ENCODE assay signal across 27 cellular contexts in the genomic region with DNA sequence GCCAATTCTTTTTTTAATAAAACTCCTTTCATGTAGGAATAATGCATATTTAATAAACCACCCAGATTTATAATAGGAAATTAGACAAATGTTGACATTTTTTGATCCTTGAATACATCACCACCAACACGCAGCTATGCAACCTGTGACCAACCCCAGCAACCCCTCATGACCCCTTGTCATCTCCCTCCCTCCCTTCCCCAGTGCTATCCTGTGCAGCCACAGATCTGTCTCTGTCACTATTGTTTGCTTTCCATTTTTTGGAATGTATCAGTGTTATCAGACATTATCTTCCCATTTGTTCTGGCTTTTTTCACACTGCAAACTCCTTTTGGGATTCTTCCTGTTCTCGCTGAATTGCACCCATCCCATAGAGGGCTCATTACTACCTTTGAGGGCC.
"Had no signal": no experiment of that assay in that cellular context is flagged by ENCODE, and none has a peak within 500 bp of the region (broad histone marks: within the 10 kb centered on the region; RNA-seq: fewer than 3 reads in every experiment).

No MANE protein-coding gene starts in this region.

- H3K36me3 ChIP-seq: colonic mucosa, esophagus squamous epithelium, heart right ventricle, left lung, ovary, sigmoid colon, tibial artery had no signal

- H3K9me3 Mint-ChIP-seq: dendritic cell treated with granulocyte-macrophage colony-stimulating factor and Interleukin-4, amounts not matched to agents 40 ng/mL and 50 ng/mL, for 4 days; natural killer cell; stimulated activated effector memory CD8-positive, alpha-beta T cell treated with anti-CD3 and anti-CD28 coated beads, Interleukin-12 subunit alpha, Interleukin-12 subunit beta, amount 100 ng/mL, for 72 hours; type B pancreatic cell had no signal

- H3K27ac Mint-ChIP-seq: dendritic cell treated with granulocyte-macrophage colony-stimulating factor and Interleukin-4, amounts not matched to agents 40 ng/mL and 50 ng/mL, for 4 days; natural killer cell; stimulated activated effector memory CD8-positive, alpha-beta T cell treated with anti-CD3 and anti-CD28 coated beads, Interleukin-12 subunit alpha, Interleukin-12 subunit beta, amount 100 ng/mL, for 72 hours; type B pancreatic cell had no signal

- H3K4me1 ChIP-seq: colonic mucosa, esophagus squamous epithelium, heart right ventricle, left lung, psoas muscle, sigmoid colon, testis, tibial artery had no signal

- H3K4me3 ChIP-seq: colonic mucosa, esophagus squamous epithelium, heart right ventricle, left lung, ovary, psoas muscle, sigmoid colon, testis, tibial artery had no signal

- DNase-seq: colonic mucosa; effector memory CD4-positive, alpha-beta T cell; esophagus squamous epithelium; foreskin melanocyte; glutamatergic neuron; heart right ventricle; hippocampal formation; left cardiac atrium; mesendoderm; midbrain; natural killer cell; occipital lobe; ovary; posterior cingulate gyrus; psoas muscle; right cardiac atrium; sigmoid colon; stimulated activated CD4-positive, alpha-beta T cell treated with anti-CD3 and anti-CD28 coated beads, Interleukin-2, amount 100 ng/mL, for 24 hours; stimulated activated CD4-positive, alpha-beta T cell treated with anti-CD3 and anti-CD28 coated beads, Interleukin-4, amount 100 ng/mL, for 24 hours; stimulated activated naive CD8-positive, alpha-beta T cell treated with anti-CD3 and anti-CD28 coated beads, Interleukin-15, Interleukin-2, amounts not matched to agents 100 U/mL and 50 U/mL, for 24 hours; substantia nigra; testis; tibial artery had no signal

- H3K27me3 ChIP-seq: colonic mucosa, ovary, testis had no signal

- H3K4me3 Mint-ChIP-seq: dendritic cell treated with granulocyte-macrophage colony-stimulating factor and Interleukin-4, amounts not matched to agents 40 ng/mL and 50 ng/mL, for 4 days; natural killer cell; stimulated activated effector memory CD8-positive, alpha-beta T cell treated with anti-CD3 and anti-CD28 coated beads, Interleukin-12 subunit alpha, Interleukin-12 subunit beta, amount 100 ng/mL, for 72 hours; type B pancreatic cell had no signal

- H3K36me3 Mint-ChIP-seq: natural killer cell; stimulated activated effector memory CD8-positive, alpha-beta T cell treated with anti-CD3 and anti-CD28 coated beads, Interleukin-12 subunit alpha, Interleukin-12 subunit beta, amount 100 ng/mL, for 72 hours; type B pancreatic cell had no signal

- H3K9me3 ChIP-seq: colonic mucosa, esophagus squamous epithelium, heart right ventricle, left lung, ovary, psoas muscle, sigmoid colon, testis, tibial artery had no signal

- H3K27ac ChIP-seq: colonic mucosa, esophagus squamous epithelium, heart right ventricle, left lung, ovary, psoas muscle, sigmoid colon, testis, tibial artery had no signal

- ATAC-seq: heart right ventricle; left cardiac atrium; left lung; natural killer cell; psoas muscle; right cardiac atrium; stimulated activated effector memory CD8-positive, alpha-beta T cell treated with anti-CD3 and anti-CD28 coated beads, Interleukin-12 subunit alpha, Interleukin-12 subunit beta, amount 100 ng/mL, for 72 hours; stimulated activated naive CD8-positive, alpha-beta T cell treated with anti-CD3 and anti-CD28 coated beads, Interleukin-15, Interleukin-2, amounts not matched to agents 100 U/mL and 50 U/mL, for 24 hours had no signal
